ENCODE assay signal across 1 cellular context in the genomic region with DNA sequence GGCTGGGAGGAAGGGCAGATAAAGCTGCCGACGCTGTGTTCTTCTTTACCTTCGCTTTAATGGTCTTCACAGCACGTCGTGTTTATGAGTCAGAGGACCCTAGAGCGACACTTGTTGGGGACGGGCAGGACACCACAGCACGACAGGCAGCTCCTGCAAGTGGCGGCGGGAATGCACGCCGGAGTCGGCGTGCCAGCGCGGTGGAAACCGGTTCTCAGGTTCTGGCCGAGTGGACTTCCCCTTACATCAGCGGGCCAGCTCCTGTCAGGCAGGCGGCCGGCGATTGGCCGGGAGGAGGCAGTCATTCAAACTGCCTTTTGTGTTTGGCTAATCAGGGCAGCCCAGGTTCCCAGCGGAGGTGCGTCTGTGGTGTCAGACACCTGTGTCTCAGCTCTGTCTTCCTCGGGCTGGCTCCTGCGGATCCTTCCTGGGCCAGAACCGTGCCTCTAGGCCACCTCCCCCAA.
TF ChIP-seq lines count a peak whose summit lies in the region.

No MANE protein-coding gene starts in this region.

TF ChIP-seq in H1, 55 proteins besides CTCF, POLR2A, EP300 and RAD21 (continued from another document):
- TF ChIP-seq KDM1A (IDR thresholded peaks at IDR 0.05; ENCODE audit: borderline replicate concordance, low read length), result no peak
- TF ChIP-seq SIRT6 (IDR thresholded peaks at IDR 0.05; ENCODE audit: low read length), result no peak
- no peak; the same call in 1 of the 2 replicates for TF ChIP-seq CEBPB (IDR thresholded peaks at IDR 0.05; ENCODE audit: low read depth, low read length)
- TF ChIP-seq ASH2L (IDR thresholded peaks at IDR 0.05; ENCODE audit: low read length), result peak; percentile 87
- TF ChIP-seq CBX8 (IDR thresholded peaks at IDR 0.05; ENCODE audit: borderline replicate concordance, low read depth, low read length), result no peak
- no peak for TF ChIP-seq EZH2 (IDR thresholded peaks at IDR 0.05; ENCODE audit: low read depth, low read length, severe bottlenecking)
- peak; percentile 57 for TF ChIP-seq TBP (IDR thresholded peaks at IDR 0.05; ENCODE audit: low read depth, low read length)
- TF ChIP-seq POLR2AphosphoS5 (IDR thresholded peaks at IDR 0.05; ENCODE audit: low read depth, low read length), result peak; percentile 70; the same call in 1 of the 2 replicates
- no peak; the same call in 1 of the 2 replicates for TF ChIP-seq CREB1 (IDR thresholded peaks at IDR 0.05)
- no peak for TF ChIP-seq EGR1 (IDR thresholded peaks at IDR 0.05; ENCODE audit: borderline replicate concordance, low read depth, low read length)
- TF ChIP-seq JUND (IDR thresholded peaks at IDR 0.05; ENCODE audit: low read length), result peak; percentile 65; the same call in 1 of the 2 replicates
- no peak for TF ChIP-seq CBX5 (IDR thresholded peaks at IDR 0.05; ENCODE audit: low read depth, low read length)
- TF ChIP-seq, protein P1, sequence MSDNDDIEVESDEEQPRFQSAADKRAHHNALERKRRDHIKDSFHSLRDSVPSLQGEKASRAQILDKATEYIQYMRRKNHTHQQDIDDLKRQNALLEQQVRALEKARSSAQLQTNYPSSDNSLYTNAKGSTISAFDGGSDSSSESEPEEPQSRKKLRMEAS (IDR thresholded peaks at IDR 0.05), result peak; percentile 90
- no peak for TF ChIP-seq CHD1 (IDR thresholded peaks at IDR 0.05; ENCODE audit: low read depth, low read length)
- no peak for TF ChIP-seq ZNF274 (IDR thresholded peaks at IDR 0.05; ENCODE audit: borderline replicate concordance, extremely low read depth, low read length)
- no peak for TF ChIP-seq NANOG (IDR thresholded peaks at IDR 0.05; ENCODE audit: insufficient read depth, low read depth, low read length, poor library complexity, severe bottlenecking)
- peak; percentile 44 for TF ChIP-seq KDM4A (IDR thresholded peaks at IDR 0.05; ENCODE audit: low read depth, low read length, severe bottlenecking)
- TF ChIP-seq HDAC6 (IDR thresholded peaks at IDR 0.05; ENCODE audit: low read depth, low read length), result no peak
- TF ChIP-seq SIX5 (IDR thresholded peaks at IDR 0.05; ENCODE audit: low read depth, low read length), result no peak
- no peak for TF ChIP-seq SRF (IDR thresholded peaks at IDR 0.05; ENCODE audit: low read depth, low read length)
- TF ChIP-seq, protein P2, sequence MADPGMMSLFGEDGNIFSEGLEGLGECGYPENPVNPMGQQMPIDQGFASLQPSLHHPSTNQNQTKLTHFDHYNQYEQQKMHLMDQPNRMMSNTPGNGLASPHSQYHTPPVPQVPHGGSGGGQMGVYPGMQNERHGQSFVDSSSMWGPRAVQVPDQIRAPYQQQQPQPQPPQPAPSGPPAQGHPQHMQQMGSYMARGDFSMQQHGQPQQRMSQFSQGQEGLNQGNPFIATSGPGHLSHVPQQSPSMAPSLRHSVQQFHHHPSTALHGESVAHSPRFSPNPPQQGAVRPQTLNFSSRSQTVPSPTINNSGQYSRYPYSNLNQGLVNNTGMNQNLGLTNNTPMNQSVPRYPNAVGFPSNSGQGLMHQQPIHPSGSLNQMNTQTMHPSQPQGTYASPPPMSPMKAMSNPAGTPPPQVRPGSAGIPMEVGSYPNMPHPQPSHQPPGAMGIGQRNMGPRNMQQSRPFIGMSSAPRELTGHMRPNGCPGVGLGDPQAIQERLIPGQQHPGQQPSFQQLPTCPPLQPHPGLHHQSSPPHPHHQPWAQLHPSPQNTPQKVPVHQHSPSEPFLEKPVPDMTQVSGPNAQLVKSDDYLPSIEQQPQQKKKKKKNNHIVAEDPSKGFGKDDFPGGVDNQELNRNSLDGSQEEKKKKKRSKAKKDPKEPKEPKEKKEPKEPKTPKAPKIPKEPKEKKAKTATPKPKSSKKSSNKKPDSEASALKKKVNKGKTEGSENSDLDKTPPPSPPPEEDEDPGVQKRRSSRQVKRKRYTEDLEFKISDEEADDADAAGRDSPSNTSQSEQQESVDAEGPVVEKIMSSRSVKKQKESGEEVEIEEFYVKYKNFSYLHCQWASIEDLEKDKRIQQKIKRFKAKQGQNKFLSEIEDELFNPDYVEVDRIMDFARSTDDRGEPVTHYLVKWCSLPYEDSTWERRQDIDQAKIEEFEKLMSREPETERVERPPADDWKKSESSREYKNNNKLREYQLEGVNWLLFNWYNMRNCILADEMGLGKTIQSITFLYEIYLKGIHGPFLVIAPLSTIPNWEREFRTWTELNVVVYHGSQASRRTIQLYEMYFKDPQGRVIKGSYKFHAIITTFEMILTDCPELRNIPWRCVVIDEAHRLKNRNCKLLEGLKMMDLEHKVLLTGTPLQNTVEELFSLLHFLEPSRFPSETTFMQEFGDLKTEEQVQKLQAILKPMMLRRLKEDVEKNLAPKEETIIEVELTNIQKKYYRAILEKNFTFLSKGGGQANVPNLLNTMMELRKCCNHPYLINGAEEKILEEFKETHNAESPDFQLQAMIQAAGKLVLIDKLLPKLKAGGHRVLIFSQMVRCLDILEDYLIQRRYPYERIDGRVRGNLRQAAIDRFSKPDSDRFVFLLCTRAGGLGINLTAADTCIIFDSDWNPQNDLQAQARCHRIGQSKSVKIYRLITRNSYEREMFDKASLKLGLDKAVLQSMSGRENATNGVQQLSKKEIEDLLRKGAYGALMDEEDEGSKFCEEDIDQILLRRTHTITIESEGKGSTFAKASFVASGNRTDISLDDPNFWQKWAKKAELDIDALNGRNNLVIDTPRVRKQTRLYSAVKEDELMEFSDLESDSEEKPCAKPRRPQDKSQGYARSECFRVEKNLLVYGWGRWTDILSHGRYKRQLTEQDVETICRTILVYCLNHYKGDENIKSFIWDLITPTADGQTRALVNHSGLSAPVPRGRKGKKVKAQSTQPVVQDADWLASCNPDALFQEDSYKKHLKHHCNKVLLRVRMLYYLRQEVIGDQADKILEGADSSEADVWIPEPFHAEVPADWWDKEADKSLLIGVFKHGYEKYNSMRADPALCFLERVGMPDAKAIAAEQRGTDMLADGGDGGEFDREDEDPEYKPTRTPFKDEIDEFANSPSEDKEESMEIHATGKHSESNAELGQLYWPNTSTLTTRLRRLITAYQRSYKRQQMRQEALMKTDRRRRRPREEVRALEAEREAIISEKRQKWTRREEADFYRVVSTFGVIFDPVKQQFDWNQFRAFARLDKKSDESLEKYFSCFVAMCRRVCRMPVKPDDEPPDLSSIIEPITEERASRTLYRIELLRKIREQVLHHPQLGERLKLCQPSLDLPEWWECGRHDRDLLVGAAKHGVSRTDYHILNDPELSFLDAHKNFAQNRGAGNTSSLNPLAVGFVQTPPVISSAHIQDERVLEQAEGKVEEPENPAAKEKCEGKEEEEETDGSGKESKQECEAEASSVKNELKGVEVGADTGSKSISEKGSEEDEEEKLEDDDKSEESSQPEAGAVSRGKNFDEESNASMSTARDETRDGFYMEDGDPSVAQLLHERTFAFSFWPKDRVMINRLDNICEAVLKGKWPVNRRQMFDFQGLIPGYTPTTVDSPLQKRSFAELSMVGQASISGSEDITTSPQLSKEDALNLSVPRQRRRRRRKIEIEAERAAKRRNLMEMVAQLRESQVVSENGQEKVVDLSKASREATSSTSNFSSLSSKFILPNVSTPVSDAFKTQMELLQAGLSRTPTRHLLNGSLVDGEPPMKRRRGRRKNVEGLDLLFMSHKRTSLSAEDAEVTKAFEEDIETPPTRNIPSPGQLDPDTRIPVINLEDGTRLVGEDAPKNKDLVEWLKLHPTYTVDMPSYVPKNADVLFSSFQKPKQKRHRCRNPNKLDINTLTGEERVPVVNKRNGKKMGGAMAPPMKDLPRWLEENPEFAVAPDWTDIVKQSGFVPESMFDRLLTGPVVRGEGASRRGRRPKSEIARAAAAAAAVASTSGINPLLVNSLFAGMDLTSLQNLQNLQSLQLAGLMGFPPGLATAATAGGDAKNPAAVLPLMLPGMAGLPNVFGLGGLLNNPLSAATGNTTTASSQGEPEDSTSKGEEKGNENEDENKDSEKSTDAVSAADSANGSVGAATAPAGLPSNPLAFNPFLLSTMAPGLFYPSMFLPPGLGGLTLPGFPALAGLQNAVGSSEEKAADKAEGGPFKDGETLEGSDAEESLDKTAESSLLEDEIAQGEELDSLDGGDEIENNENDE (IDR thresholded peaks at IDR 0.05; ENCODE audit: insufficient replicate concordance, low read length), result no peak
- no peak for TF ChIP-seq CTBP2 (IDR thresholded peaks at IDR 0.05; ENCODE audit: borderline replicate concordance, insufficient read depth, insufficient read length, low read length)
- TF ChIP-seq FOSL1 (IDR thresholded peaks at IDR 0.05; ENCODE audit: insufficient read depth, low read depth, low read length), result no peak
- TF ChIP-seq YY1 (IDR thresholded peaks at IDR 0.05; ENCODE audit: low read depth, low read length), result no peak
- TF ChIP-seq TEAD4 (IDR thresholded peaks at IDR 0.05; ENCODE audit: low read depth, low read length), result peak; percentile 76
- no peak for TF ChIP-seq HDAC2 (IDR thresholded peaks at IDR 0.05; ENCODE audit: borderline replicate concordance in 1 of 2, low read depth in 2 of 2, low read length in 2 of 2)
- no peak for TF ChIP-seq RBBP5 (IDR thresholded peaks at IDR 0.05; ENCODE audit: borderline replicate concordance, low read depth, low read length)
